In the genomic region with DNA sequence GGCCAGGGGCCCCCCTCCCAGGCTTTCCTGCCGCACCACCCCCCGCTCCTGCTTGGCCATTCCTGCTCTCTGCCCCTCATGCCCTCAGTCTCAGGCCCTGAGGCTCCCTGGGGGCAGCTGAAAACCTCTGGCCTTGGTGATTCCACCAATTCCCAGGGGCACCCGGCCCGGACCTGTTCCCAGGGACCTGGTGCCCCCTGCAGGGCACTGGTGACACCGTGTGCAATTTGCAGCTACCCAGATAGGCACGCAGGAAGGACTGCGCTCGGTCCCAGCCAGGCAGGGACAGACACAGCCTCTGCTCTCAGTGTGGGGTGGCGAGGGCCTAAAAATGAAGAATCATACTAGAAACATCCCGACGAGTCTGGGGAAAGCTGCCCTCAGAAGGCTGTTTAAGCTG, we compare ENCODE assay signal across 8 cellular contexts. TPM values are rescaled to one million over a fixed set of nuclear protein-coding genes. Genes with fewer than 3 reads are reported as not detected.
DNase-seq lines count a peak whose midpoint lies in the region; ATAC-seq, FAIRE-seq and TF ChIP-seq lines count a peak whose summit lies in the region.

No MANE protein-coding gene starts in this region.

- peak overlapping the region; percentile 60; the same call in 1 of the 2 replicates for H3K4ac ChIP-seq in IMR-90 (ENCODE audit: low read depth, low read length)

- peak overlapping the region; percentile 68; the same call in 1 of the 2 replicates for H4K91ac ChIP-seq in IMR-90 (ENCODE audit: insufficient read depth, low read depth, low read length)

- no peak overlapping the region for H3K27ac Mint-ChIP-seq in activated naive CD8-positive, alpha-beta T cell treated with anti-CD3 and anti-CD28 coated beads for 36 hours

- no peaks in the 10 kb centered on the region for H3K9me3 ChIP-seq in IMR-90 (ENCODE audit: control insufficient read depth, insufficient read depth, low read length)
- no peaks in the 10 kb centered on the region for H3K9me3 ChIP-seq in upper lobe of right lung

- no peak overlapping the region for H3K23ac ChIP-seq in IMR-90 (ENCODE audit: low read depth, low read length)

- peaks cover 4% of the 10 kb centered on the region; the same call in 1 of the 2 replicates for H3K36me3 ChIP-seq in IMR-90 (ENCODE audit: control insufficient read depth, insufficient read depth, low read length)
- no peaks in the 10 kb centered on the region for H3K36me3 ChIP-seq in upper lobe of right lung

- no peak overlapping the region for H3K4me2 ChIP-seq in IMR-90 (ENCODE audit: low read depth, low read length)

- H3K4me3 ChIP-seq in IMR-90 (ENCODE audit: insufficient read depth, low read depth, low read length) (no peak overlapping the region), upper lobe of right lung (no peak overlapping the region)

- H3K27ac ChIP-seq in IMR-90 (ENCODE audit: insufficient read depth, low read length) (no peak overlapping the region), upper lobe of right lung (no peak overlapping the region)

- peaks cover 6% of the 10 kb centered on the region for H3K9me1 ChIP-seq in IMR-90 (ENCODE audit: insufficient read depth, low read length)

- H2AFZ ChIP-seq in IMR-90 (replicated peaks; ENCODE audit: low read length, poor library complexity), result peak overlapping the region; percentile 40

- in situ Hi-C loops in IMR-90 (cut with MboI; ENCODE audit: low sequenced_read_pairs), result no loop called here

- H3K9ac ChIP-seq in IMR-90 (ENCODE audit: low read depth, low read length), result no peak overlapping the region

- H3K27me3 Mint-ChIP-seq in activated naive CD8-positive, alpha-beta T cell treated with anti-CD3 and anti-CD28 coated beads for 36 hours, result peaks cover 45% of the 10 kb centered on the region

- dilution Hi-C loops in IMR-90 (cut with HindIII; ENCODE audit: low sequenced_read_pairs, unreplicated experiment), result no loop called here

- 0 out of 4 replicates have a peak overlapping the region, but pooled peaks of 1 of the 2 experiments have one; percentile 27 for H4K8ac ChIP-seq in IMR-90 (ENCODE audit: low read depth in 2 of 2, low read length in 2 of 2)

- no peak overlapping the region for H2BK15ac ChIP-seq in IMR-90 (ENCODE audit: low read depth, low read length)

- TF ChIP-seq RAD21 in IMR-90 (IDR thresholded peaks at IDR 0.05; ENCODE audit: low read length), result peak; percentile 79

- TF ChIP-seq CTCF in IMR-90 (conservative IDR thresholded peaks at IDR 0.05; ENCODE audit: low read depth, low read length), result peak; percentile 69
- TF ChIP-seq CTCF in upper lobe of right lung (IDR thresholded peaks at IDR 0.05), result peak; percentile 69

- no peak overlapping the region for H3K14ac ChIP-seq in IMR-90 (replicated peaks; ENCODE audit: low read depth, low read length)

- H2BK20ac ChIP-seq in IMR-90 (ENCODE audit: low read depth, low read length), result peak overlapping the region; percentile 48; the same call in 1 of the 2 replicates

- H2AK5ac ChIP-seq in IMR-90 (ENCODE audit: low read depth, low read length), result peak overlapping the region; percentile 6; the same call in 1 of the 2 replicates

- H3K56ac ChIP-seq in IMR-90 (ENCODE audit: extremely low read depth, insufficient read depth, low read length), result no peak overlapping the region

- BruUV-seq in IMR-90 (replicated peaks; lab: Mats Ljungman, UMichigan), result no TSS peak

- intact Hi-C loops in IMR-90 (cut with micrococcal nuclease) (loop anchor here (1.0 to 5.0 kb wide), 2 partner anchors 31 to 131 kb away; no protein-coding TSS in a partner anchor), upper lobe of right lung (cut with DNase I) (no loop called here)

- peak overlapping the region; percentile 15 for H2AK9ac ChIP-seq in IMR-90 (replicated peaks; ENCODE audit: low read depth, low read length, poor library complexity)

- H4K20me1 ChIP-seq in IMR-90 (ENCODE audit: insufficient read depth, low read length), result no peaks in the 10 kb centered on the region

- peak overlapping the region; percentile 14; the same call in 1 of the 2 replicates for H4K5ac ChIP-seq in IMR-90 (ENCODE audit: low read depth, low read length)

- no peak for TF ChIP-seq POLR2A in IMR-90 (IDR thresholded peaks at IDR 0.05; ENCODE audit: low read depth, low read length)

- H3K4me3 Mint-ChIP-seq in activated naive CD8-positive, alpha-beta T cell treated with anti-CD3 and anti-CD28 coated beads for 36 hours, result no peak overlapping the region

- POLR2A ChIA-PET in IMR-90 (lab: Charles Lee; ENCODE audit: unreplicated experiment), result interaction anchor here (1.0 to 1.1 kb wide), 2 partner anchors 13 to 130 kb away, joined by 3 read pairs; partner anchors contain the start of gene WFDC1

- no peak overlapping the region for H3K18ac ChIP-seq in IMR-90 (ENCODE audit: low read depth, low read length)

- H2BK5ac ChIP-seq in IMR-90 (ENCODE audit: low read depth, low read length, poor library complexity, severe bottlenecking), result no peak overlapping the region

- no peaks in the 10 kb centered on the region for H3K9me3 Mint-ChIP-seq in activated naive CD8-positive, alpha-beta T cell treated with anti-CD3 and anti-CD28 coated beads for 36 hours

- DNase-seq in NCI-H2227 (lab: John Stamatoyannopoulos, UW; ENCODE audit: unreplicated experiment) (peak; percentile 3), NCI-H2227 treated with DMSO at 0.1 percent for 48 hours (lab: John Stamatoyannopoulos, UW) (no peak), IMR-90 (peak; percentile 34), islet precursor cell (peak; percentile 85), upper lobe of right lung (peak; percentile 73), frontal cortex (ENCODE audit: low spot score in 2 of 2) (no peak)
- peak; percentile 24 for DNase-seq in activated naive CD8-positive, alpha-beta T cell treated with anti-CD3 and anti-CD28 coated beads for 36 hours
- no peak for DNase-seq in activated CD4-positive, CD25-positive, alpha-beta regulatory T cell treated with anti-CD3 and anti-CD28 coated beads, Interleukin-2, amount 50 U/mL, for 72 hours

- 81% methylated on average over 3 of the region's 11 CpGs; no CpG with 5 or more reads in 1 of the 2 experiments for WGBS in IMR-90 (ENCODE audit: extremely low coverage in 2 of 2, insufficient read length in 1 of 2), 2 experiments

- H3K27me3 ChIP-seq in IMR-90 (ENCODE audit: control insufficient read depth, insufficient read depth, low read length) (no peaks in the 10 kb centered on the region), upper lobe of right lung (no peaks in the 10 kb centered on the region)

- CTCF ChIA-PET in IMR-90 (lab: Yijun Ruan, JAX), result interaction anchor here (0.7 to 1.7 kb wide), 6 partner anchors 24 to 130 kb away, joined by 3 to 15 read pairs (median 4); partner anchors contain the start of gene TAF1C

- no peaks in the 10 kb centered on the region for H3K4me1 Mint-ChIP-seq in activated naive CD8-positive, alpha-beta T cell treated with anti-CD3 and anti-CD28 coated beads for 36 hours

- H3K4me1 ChIP-seq in IMR-90 (ENCODE audit: control insufficient read depth, insufficient read depth, low read length), result peaks cover 13% of the 10 kb centered on the region
- peaks cover 18% of the 10 kb centered on the region for H3K4me1 ChIP-seq in upper lobe of right lung

- H3K36me3 Mint-ChIP-seq in activated naive CD8-positive, alpha-beta T cell treated with anti-CD3 and anti-CD28 coated beads for 36 hours, result no peaks in the 10 kb centered on the region

- H3K79me1 ChIP-seq in IMR-90 (ENCODE audit: low read depth in 1 of 2, low read length in 2 of 2), result peaks cover 18 to 24% of the 10 kb centered on the region in 2 experiments

- ATAC-seq in IMR-90 (ENCODE audit: low read depth) (peak; percentile 75), upper lobe of right lung (peak; percentile 78)

- FAIRE-seq in frontal cortex (lab: Jason Lieb, UNC), result no peak

- H2BK120ac ChIP-seq in IMR-90 (ENCODE audit: low read depth, low read length), result no peak overlapping the region

TF ChIP-seq in IMR-90, 13 proteins besides CTCF, POLR2A, EP300 and RAD21:
- TF ChIP-seq SMC3 (IDR thresholded peaks at IDR 0.05; ENCODE audit: low read depth, low read length) (peak; percentile 67), BHLHE40 (IDR thresholded peaks at IDR 0.05; ENCODE audit: low read depth, low read length) (no peak)

RNA-seq across cellular contexts. Expression of gene WFDC1, which starts 13.4 kb away (rescaled TPM):
- total RNA-seq in IMR-90 (2012; rRNA removed) (4.7 and 5.0 TPM in 2 replicates), upper lobe of right lung (26.0 TPM), frontal cortex (0.82 TPM)
- 6.8 and 7.0 TPM in 2 replicates for polyA plus RNA-seq in IMR-90 (2012; rRNA removed)
- 3.9 and 5.8 TPM in 2 replicates for polyA plus RNA-seq in IMR-90 (2012; cell fraction: cytosol; rRNA removed)
- polyA plus RNA-seq in IMR-90 (2012; cell fraction: nucleus; rRNA removed; ENCODE audit: low replicate concordance), result 4.6 and 4.9 TPM in 2 replicates
- total RNA-seq in activated naive CD8-positive, alpha-beta T cell treated with anti-CD3 and anti-CD28 coated beads for 36 hours, result not detected

Comparison
In these comparisons a context has a peak if more than half of its experiments do, and no peak if none do; other contexts are left out.
1. DNase-seq: peak in NCI-H2227 (single experiment), IMR-90 (single experiment), activated naive CD8-positive, alpha-beta T cell treated with anti-CD3 and anti-CD28 coated beads for 36 hours (single experiment), islet precursor cell (single experiment) and upper lobe of right lung (single experiment); none in NCI-H2227 treated with DMSO at 0.1 percent for 48 hours (single experiment), activated CD4-positive, CD25-positive, alpha-beta regulatory T cell treated with anti-CD3 and anti-CD28 coated beads, Interleukin-2, amount 50 U/mL, for 72 hours (single experiment) and frontal cortex (0 of 2).